ENCODE assay signal across 20 cellular contexts in genomic region chr3:143362115-143362992, GRCh38.
DNase-seq lines count a peak whose midpoint lies in the region; ATAC-seq, FAIRE-seq and TF ChIP-seq lines count a peak whose summit lies in the region.
"Had no signal": no experiment of that assay in that cellular context is flagged by ENCODE, and none has a peak within 500 bp of the region (broad histone marks: within the 10 kb centered on the region; RNA-seq: fewer than 3 reads in every experiment).

No MANE protein-coding gene starts in this region.

- intact Hi-C loops in MCF 10A (cut with micrococcal nuclease): no loop called here
- intact Hi-C loops in breast epithelium (cut with DNase I; ENCODE audit: low total_unique reads): no loop called here

- CTCF ChIA-PET in MCF 10A (lab: Yijun Ruan, JAX): interaction anchor here (0.6 to 1.2 kb wide), 5 partner anchors 10 to 281 kb away, joined by 3 to 4 read pairs (median 4); no protein-coding TSS in a partner anchor

- no TSS peak for BruUV-seq in MCF 10A (replicated peaks; lab: Mats Ljungman, UMichigan)

- peaks cover 0 to 8% of the 10 kb centered on the region in 2 donors for H3K9me3 ChIP-seq in breast epithelium
- H3K9me3 ChIP-seq: Peyer's patch, right lobe of liver had no signal

- TF ChIP-seq CTCF in MCF 10A (IDR thresholded peaks at IDR 0.05; ENCODE audit: unreplicated experiment) (no peak), breast epithelium (IDR thresholded peaks at IDR 0.05) (no peak), choroid plexus epithelial cell (conservative IDR thresholded peaks at IDR 0.05; ENCODE audit: low read depth, low read length) (no peak)

- DNase-seq in MCF 10A (ENCODE audit: unreplicated experiment) (no peak), breast epithelium (ENCODE audit: low spot score in 2 of 2) (no peak), OCI-M1 (lab: John Stamatoyannopoulos, UW) (peak; percentile 43), choroid plexus epithelial cell (ENCODE audit: low read depth) (peak; percentile 14), GM19239 (ENCODE audit: insufficient read length, low spot score) (no peak), epidermal melanocyte (ENCODE audit: insufficient read length, low spot score) (no peak)
- DNase-seq: ACHN; activated CD4-positive, alpha-beta memory T cell treated with anti-CD3 and anti-CD28 coated beads, Interleukin-2, amount 10 ng/mL, durations not matched to agents 7 days and 5 days; activated T-cell treated with anti-CD3 and anti-CD28 coated beads, Interleukin-2, amount 50 U/mL, for 72 hours; MM.1S; NCI-H1930; NCI-H526; occipital lobe; Peyer's patch; right lobe of liver had no signal

- no peaks in the 10 kb centered on the region for H3K36me3 Mint-ChIP-seq in MCF 10A (ENCODE audit: insufficient read depth, unreplicated experiment)

- no peaks in the 10 kb centered on the region for H3K9me3 Mint-ChIP-seq in MCF 10A (ENCODE audit: unreplicated experiment)
- H3K9me3 Mint-ChIP-seq: activated CD4-positive, alpha-beta memory T cell treated with anti-CD3 and anti-CD28 coated beads, Interleukin-2, amount 10 ng/mL, durations not matched to agents 7 days and 5 days; activated T-cell treated with anti-CD3 and anti-CD28 coated beads, Interleukin-2, amount 50 U/mL, for 72 hours; CD4-positive, alpha-beta memory T cell had no signal

- no peaks in the 10 kb centered on the region for H3K36me3 ChIP-seq in breast epithelium
- H3K36me3 ChIP-seq: Peyer's patch, right lobe of liver had no signal

- no peaks in the 10 kb centered on the region for H3K27me3 ChIP-seq in breast epithelium
- H3K27me3 ChIP-seq: Peyer's patch, right lobe of liver had no signal

- FAIRE-seq in GM19239 (lab: Jason Lieb, UNC): no peak
- FAIRE-seq: urothelium cell line had no signal

- H3K4me1 Mint-ChIP-seq in MCF 10A (ENCODE audit: insufficient read depth, unreplicated experiment): peaks cover 27% of the 10 kb centered on the region

- no peaks in the 10 kb centered on the region for H3K27me3 Mint-ChIP-seq in MCF 10A (ENCODE audit: insufficient read depth, unreplicated experiment)
- H3K27me3 Mint-ChIP-seq: activated CD4-positive, alpha-beta memory T cell treated with anti-CD3 and anti-CD28 coated beads, Interleukin-2, amount 10 ng/mL, durations not matched to agents 7 days and 5 days; CD4-positive, alpha-beta memory T cell had no signal

- H3K4me3 Mint-ChIP-seq in MCF 10A (ENCODE audit: unreplicated experiment): no peak overlapping the region
- H3K4me3 Mint-ChIP-seq: activated CD4-positive, alpha-beta memory T cell treated with anti-CD3 and anti-CD28 coated beads, Interleukin-2, amount 10 ng/mL, durations not matched to agents 7 days and 5 days had no signal

- ATAC-seq in GM18870 (IDR thresholded peaks at IDR 0.05; ENCODE audit: unreplicated experiment): no peak
- no peak for ATAC-seq in GM18517 (IDR thresholded peaks at IDR 0.05; ENCODE audit: unreplicated experiment)
- ATAC-seq: right lobe of liver had no signal

- H3K27ac ChIP-seq in breast epithelium: peak overlapping the region in 1 of 2 donors; percentile 3
- H3K27ac ChIP-seq: Peyer's patch, right lobe of liver, SK-N-MC had no signal

- H3K4me3 ChIP-seq in breast epithelium: no peak overlapping the region
- no peak overlapping the region for H3K4me3 ChIP-seq in choroid plexus epithelial cell (ENCODE audit: low read depth, low read length)
- H3K4me3 ChIP-seq: Peyer's patch, right lobe of liver, SK-N-MC had no signal

- H3K4me1 ChIP-seq in breast epithelium: no peaks in the 10 kb centered on the region
- H3K4me1 ChIP-seq: Peyer's patch, right lobe of liver had no signal

- H3K27ac Mint-ChIP-seq in MCF 10A (ENCODE audit: low read depth, unreplicated experiment): peak overlapping the region; percentile 0
- H3K27ac Mint-ChIP-seq: activated CD4-positive, alpha-beta memory T cell treated with anti-CD3 and anti-CD28 coated beads, Interleukin-2, amount 10 ng/mL, durations not matched to agents 7 days and 5 days had no signal

- POLR2A ChIA-PET in MCF 10A (lab: Yijun Ruan, JAX): interaction anchor here (0.7 to 0.8 kb wide), 2 partner anchors 241 to 246 kb away, joined by 3 read pairs; no protein-coding TSS in a partner anchor

- no peak for TF ChIP-seq POLR2A in breast epithelium (IDR thresholded peaks at IDR 0.05)

Comparison
In these comparisons a context has a peak if more than half of its experiments do, and no peak if none do; other contexts are left out.
1. DNase-seq: peak in OCI-M1 (single experiment) and choroid plexus epithelial cell (single experiment); none in MCF 10A (single experiment), breast epithelium (0 of 2), GM19239 (single experiment) and epidermal melanocyte (single experiment).